10 cellular contexts compared by ENCODE assay signal in genomic region chr11:114258696-114259095, GRCh38. TPM values are rescaled to one million over a fixed set of nuclear protein-coding genes. Genes with fewer than 3 reads are reported as not detected.
A peak's percentile ranks its signal among the peaks of the same experiment; 100 is the strongest.
DNase-seq lines count a peak whose midpoint lies in the region; ATAC-seq and TF ChIP-seq lines count a peak whose summit lies in the region.
"Had no signal": no experiment of that assay in that cellular context is flagged by ENCODE, and none has a peak within 500 bp of the region (broad histone marks: within the 10 kb centered on the region; RNA-seq: fewer than 3 reads in every experiment).

No MANE protein-coding gene starts in this region.

- intact Hi-C loops in body of pancreas (cut with DNase I) = loop anchor here (10.0 kb wide), 1 partner anchor 214 kb away; no protein-coding TSS in a partner anchor

- TF ChIP-seq POLR2A in body of pancreas (IDR thresholded peaks at IDR 0.05) = no peak

- ATAC-seq in body of pancreas = no peak

- peaks cover 0 to 16% (median 9%) of the 10 kb centered on the region in 5 donors for H3K36me3 ChIP-seq in subcutaneous abdominal adipose tissue (ENCODE audit: control insufficient read depth in 5 of 5, insufficient read depth in 5 of 5, low read length in 5 of 5)
- H3K36me3 ChIP-seq in body of pancreas (replicated peaks in 1 of 2; ENCODE audit: insufficient read depth in 1 of 2, low read depth in 2 of 2) = peaks cover 0 to 3% of the 10 kb centered on the region in 2 donors

- H3K4me1 ChIP-seq in subcutaneous abdominal adipose tissue (ENCODE audit: control insufficient read depth in 5 of 5, insufficient read depth in 5 of 5, low read length in 5 of 5) (peaks cover 8 to 63% (median 54%) of the 10 kb centered on the region in 5 donors), body of pancreas (peaks cover 43% of the 10 kb centered on the region)

- peak overlapping the region in 4 of 5 donors; percentile 9 to 44 (median 27) for H3K4me3 ChIP-seq in subcutaneous abdominal adipose tissue (ENCODE audit: low read depth in 1 of 5, low read length in 5 of 5)
- no peak overlapping the region for H3K4me3 ChIP-seq in body of pancreas

- peak; percentile 39 for DNase-seq in KG1 (lab: John Stamatoyannopoulos, UW)
- DNase-seq in UCSD-AML1 (lab: John Stamatoyannopoulos, UW; ENCODE audit: unreplicated experiment) = peak; percentile 50
- DNase-seq in stimulated activated naive CD4-positive, alpha-beta T cell (lab: John Stamatoyannopoulos, UW) = no peak
- no peak for DNase-seq in body of pancreas
- DNase-seq in middle frontal gyrus (ENCODE audit: extremely low spot score, low spot score) = no peak
- DNase-seq in DMS114 treated with DMSO at 0.1 percent for 48 hours (lab: John Stamatoyannopoulos, UW; ENCODE audit: unreplicated experiment) = no peak
- DNase-seq: activated CD4-positive, alpha-beta T cell treated with anti-CD3 and anti-CD28 coated beads, Interleukin-2, amount 50 U/mL, for 48 hours; NK-92 treated with Interleukin-12 subunit alpha and Interleukin-12 subunit beta, amount 100 ng/mL, for 24 hours had no signal

- no peak for TF ChIP-seq CTCF in body of pancreas (IDR thresholded peaks at IDR 0.05)

- H3K27me3 ChIP-seq in layer of hippocampus (ENCODE audit: control insufficient read depth, insufficient read depth, low read length) = no peaks in the 10 kb centered on the region
- no peaks in the 10 kb centered on the region for H3K27me3 ChIP-seq in subcutaneous abdominal adipose tissue (ENCODE audit: control insufficient read depth in 5 of 5, insufficient read depth in 4 of 5, low read length in 5 of 5)
- H3K27me3 ChIP-seq in body of pancreas = no peaks in the 10 kb centered on the region

- H3K9me3 ChIP-seq in subcutaneous abdominal adipose tissue (ENCODE audit: control insufficient read depth in 5 of 5, low read length in 5 of 5) (no peaks in the 10 kb centered on the region), body of pancreas (no peaks in the 10 kb centered on the region)

- H3K9ac ChIP-seq in subcutaneous abdominal adipose tissue (ENCODE audit: low read length in 5 of 5) = peak overlapping the region in 4 of 5 donors; percentile 28 to 74 (median 66)

- 64 to 68% methylated on average over 7 of the region's 7 CpGs for WGBS in body of pancreas, 2 donors

- H3K27ac ChIP-seq in layer of hippocampus (ENCODE audit: low read depth, low read length) (peak overlapping the region; percentile 65), subcutaneous abdominal adipose tissue (ENCODE audit: low read depth, low read length) (peak overlapping the region; percentile 98), body of pancreas (peak overlapping the region in 1 of 4 donors; percentile 50)

RNA-seq across cellular contexts. Expression of gene NNMT, which starts 37.5 kb away (rescaled TPM):
- 100 to 1,000 TPM in 1 of 2 donors, 10 to 100 TPM in 1; 74.7 to 276 TPM for total RNA-seq in body of pancreas

Comparison
In these comparisons a context has a peak if more than half of its experiments do, and no peak if none do; other contexts are left out.
1. DNase-seq: peak in KG1 (single experiment) and UCSD-AML1 (single experiment); none in stimulated activated naive CD4-positive, alpha-beta T cell (0 of 6), body of pancreas (0 of 4), middle frontal gyrus (single experiment) and DMS114 treated with DMSO at 0.1 percent for 48 hours (single experiment).
2. H3K4me3 ChIP-seq: peak in subcutaneous abdominal adipose tissue (4 of 5); none in body of pancreas (0 of 2).